29 cellular contexts compared by ENCODE assay signal in the genomic region with DNA sequence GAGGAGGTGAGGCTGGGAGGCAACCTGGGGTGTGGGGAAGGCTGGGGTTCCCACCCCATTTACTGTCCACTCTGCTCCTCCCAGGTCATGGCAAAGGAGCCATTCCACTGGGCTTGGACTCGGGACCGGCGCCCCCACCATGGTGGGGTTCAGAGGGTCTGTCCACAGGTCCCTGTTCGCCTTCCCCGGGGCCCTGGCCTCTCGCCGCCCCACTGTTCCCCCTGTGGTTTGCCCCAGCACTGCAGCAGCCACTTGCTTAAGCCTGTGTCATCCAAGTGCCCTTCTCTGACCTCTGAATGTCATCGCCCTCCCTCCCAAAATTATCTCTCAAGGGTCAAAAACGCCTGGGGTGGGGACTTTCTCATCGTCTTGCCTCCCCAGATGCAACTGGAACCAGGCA. TPM values are rescaled to one million over a fixed set of nuclear protein-coding genes. Genes with fewer than 3 reads are reported as not detected.
"Had no signal": no experiment of that assay in that cellular context is flagged by ENCODE, and none has a peak within 500 bp of the region (broad histone marks: within the 10 kb centered on the region; RNA-seq: fewer than 3 reads in every experiment).

No MANE protein-coding gene starts in this region.

- H3K27ac ChIP-seq: esophagus muscularis mucosa, tibial artery had no signal

- H3K36me3 Mint-ChIP-seq: activated CD8-positive, alpha-beta memory T cell treated with anti-CD3 and anti-CD28 coated beads, Interleukin-2, amount 10 ng/mL, durations not matched to agents 7 days and 5 days; activated naive CD4-positive, alpha-beta T cell treated with anti-CD3 and anti-CD28 coated beads, Interleukin-2, amount 50 U/mL, for 24 hours; brain; naive thymus-derived CD4-positive, alpha-beta T cell; stimulated activated effector memory CD8-positive, alpha-beta T cell treated with anti-CD3 and anti-CD28 coated beads, Interleukin-12 subunit alpha, Interleukin-12 subunit beta, amount 100 ng/mL, for 72 hours; WTC11 had no signal

- H3K27me3 ChIP-seq: esophagus muscularis mucosa, tibial artery had no signal

- H3K9me3 Mint-ChIP-seq: activated CD4-positive, alpha-beta memory T cell treated with anti-CD3 and anti-CD28 coated beads, Interleukin-2, amount 10 ng/mL, durations not matched to agents 7 days and 5 days; activated naive CD4-positive, alpha-beta T cell treated with anti-CD3 and anti-CD28 coated beads, Interleukin-2, amount 50 U/mL, for 24 hours; brain; naive thymus-derived CD4-positive, alpha-beta T cell; stimulated activated effector memory CD8-positive, alpha-beta T cell treated with anti-CD3 and anti-CD28 coated beads, Interleukin-12 subunit alpha, Interleukin-12 subunit beta, amount 100 ng/mL, for 72 hours; stimulated activated naive CD8-positive, alpha-beta T cell treated with anti-CD3 and anti-CD28 coated beads, Interleukin-15, amount 100 ng/mL, for 72 hours; WTC11 had no signal

- ATAC-seq: activated CD8-positive, alpha-beta memory T cell treated with anti-CD3 and anti-CD28 coated beads, Interleukin-2, amount 10 ng/mL, durations not matched to agents 7 days and 5 days; naive thymus-derived CD4-positive, alpha-beta T cell; stimulated activated effector memory CD8-positive, alpha-beta T cell treated with anti-CD3 and anti-CD28 coated beads, Interleukin-12 subunit alpha, Interleukin-12 subunit beta, amount 100 ng/mL, for 72 hours; stimulated activated naive CD8-positive, alpha-beta T cell treated with anti-CD3 and anti-CD28 coated beads, Interleukin-15, amount 100 ng/mL, for 72 hours; WTC11 had no signal

- H3K4me1 Mint-ChIP-seq: brain had no signal

- H3K27ac Mint-ChIP-seq: activated CD4-positive, alpha-beta memory T cell treated with anti-CD3 and anti-CD28 coated beads, Interleukin-2, amount 10 ng/mL, durations not matched to agents 7 days and 5 days; activated CD8-positive, alpha-beta memory T cell treated with anti-CD3 and anti-CD28 coated beads, Interleukin-2, amount 10 ng/mL, durations not matched to agents 7 days and 5 days; activated naive CD4-positive, alpha-beta T cell treated with anti-CD3 and anti-CD28 coated beads, Interleukin-2, amount 50 U/mL, for 24 hours; brain; naive thymus-derived CD4-positive, alpha-beta T cell; progenitor cell of endocrine pancreas; stimulated activated effector memory CD8-positive, alpha-beta T cell treated with anti-CD3 and anti-CD28 coated beads, Interleukin-12 subunit alpha, Interleukin-12 subunit beta, amount 100 ng/mL, for 72 hours; stimulated activated naive CD8-positive, alpha-beta T cell treated with anti-CD3 and anti-CD28 coated beads, Interleukin-15, amount 100 ng/mL, for 72 hours; WTC11 had no signal

- FAIRE-seq: frontal cortex, urothelium cell line had no signal

- H3K4me3 Mint-ChIP-seq: activated CD4-positive, alpha-beta memory T cell treated with anti-CD3 and anti-CD28 coated beads, Interleukin-2, amount 10 ng/mL, durations not matched to agents 7 days and 5 days; activated CD8-positive, alpha-beta memory T cell treated with anti-CD3 and anti-CD28 coated beads, Interleukin-2, amount 10 ng/mL, durations not matched to agents 7 days and 5 days; activated naive CD4-positive, alpha-beta T cell treated with anti-CD3 and anti-CD28 coated beads, Interleukin-2, amount 50 U/mL, for 24 hours; brain; naive thymus-derived CD4-positive, alpha-beta T cell; stimulated activated effector memory CD8-positive, alpha-beta T cell treated with anti-CD3 and anti-CD28 coated beads, Interleukin-12 subunit alpha, Interleukin-12 subunit beta, amount 100 ng/mL, for 72 hours; stimulated activated naive CD8-positive, alpha-beta T cell treated with anti-CD3 and anti-CD28 coated beads, Interleukin-15, amount 100 ng/mL, for 72 hours; WTC11 had no signal

- DNase-seq: activated CD4-positive, alpha-beta memory T cell treated with anti-CD3 and anti-CD28 coated beads, Interleukin-2, amount 10 ng/mL, durations not matched to agents 7 days and 5 days; activated CD4-positive, alpha-beta T cell treated with anti-CD3 and anti-CD28 coated beads for 48 hours; activated CD8-positive, alpha-beta memory T cell treated with anti-CD3 and anti-CD28 coated beads, Interleukin-2, amount 10 ng/mL, durations not matched to agents 7 days and 5 days; activated gamma-delta T cell treated with Interleukin-2 at 50 U/mL for 16 hours; activated T-cell treated with anti-CD3 and anti-CD28 coated beads for 4 hours; anterior cingulate cortex; dermis blood vessel endothelial cell; effector CD8-positive, alpha-beta T cell; glutamatergic neuron; hippocampal formation; naive thymus-derived CD4-positive, alpha-beta T cell; stimulated activated CD4-positive, alpha-beta T cell treated with anti-CD3 and anti-CD28 coated beads, Interleukin-2, amount 100 ng/mL, for 24 hours; stimulated activated naive CD8-positive, alpha-beta T cell treated with anti-CD3 and anti-CD28 coated beads, Interleukin-15, amount 100 ng/mL, for 72 hours; T-helper 9 cell; tibial artery had no signal

- H3K9me3 ChIP-seq: esophagus muscularis mucosa, tibial artery had no signal

- H3K4me3 ChIP-seq: esophagus muscularis mucosa, lung, tibial artery had no signal

- H3K27me3 Mint-ChIP-seq: activated CD4-positive, alpha-beta memory T cell treated with anti-CD3 and anti-CD28 coated beads, Interleukin-2, amount 10 ng/mL, durations not matched to agents 7 days and 5 days; activated CD8-positive, alpha-beta memory T cell treated with anti-CD3 and anti-CD28 coated beads, Interleukin-2, amount 10 ng/mL, durations not matched to agents 7 days and 5 days; activated naive CD4-positive, alpha-beta T cell treated with anti-CD3 and anti-CD28 coated beads, Interleukin-2, amount 50 U/mL, for 24 hours; progenitor cell of endocrine pancreas; stimulated activated naive CD8-positive, alpha-beta T cell treated with anti-CD3 and anti-CD28 coated beads, Interleukin-15, amount 100 ng/mL, for 72 hours had no signal

- H3K36me3 ChIP-seq: esophagus muscularis mucosa, tibial artery had no signal

- H3K4me1 ChIP-seq: esophagus muscularis mucosa, tibial artery had no signal

RNA-seq across cellular contexts. Expression of gene SPDYC, which starts 2.6 kb away (rescaled TPM):
- total RNA-seq: activated CD4-positive, alpha-beta memory T cell treated with anti-CD3 and anti-CD28 coated beads, Interleukin-2, amount 10 ng/mL, durations not matched to agents 7 days and 5 days; activated CD8-positive, alpha-beta memory T cell treated with anti-CD3 and anti-CD28 coated beads, Interleukin-2, amount 10 ng/mL, durations not matched to agents 7 days and 5 days; cardiac septum; chondrocyte; dermis blood vessel endothelial cell; esophagus muscularis mucosa; frontal cortex; lung; naive thymus-derived CD4-positive, alpha-beta T cell; osteocyte; progenitor cell of endocrine pancreas; skeletal muscle tissue; T-helper 1 cell treated with Interleukin-12 subunit alpha and Interleukin-12 subunit beta and Interleukin-4 antibody, amounts not matched to agents 30 ng/mL and 1 ng/mL, for 36 hours had no signal
- polyA plus RNA-seq: lung; naive thymus-derived CD4-positive, alpha-beta T cell had no signal
